18 cellular contexts compared by ENCODE assay signal in the genomic region with DNA sequence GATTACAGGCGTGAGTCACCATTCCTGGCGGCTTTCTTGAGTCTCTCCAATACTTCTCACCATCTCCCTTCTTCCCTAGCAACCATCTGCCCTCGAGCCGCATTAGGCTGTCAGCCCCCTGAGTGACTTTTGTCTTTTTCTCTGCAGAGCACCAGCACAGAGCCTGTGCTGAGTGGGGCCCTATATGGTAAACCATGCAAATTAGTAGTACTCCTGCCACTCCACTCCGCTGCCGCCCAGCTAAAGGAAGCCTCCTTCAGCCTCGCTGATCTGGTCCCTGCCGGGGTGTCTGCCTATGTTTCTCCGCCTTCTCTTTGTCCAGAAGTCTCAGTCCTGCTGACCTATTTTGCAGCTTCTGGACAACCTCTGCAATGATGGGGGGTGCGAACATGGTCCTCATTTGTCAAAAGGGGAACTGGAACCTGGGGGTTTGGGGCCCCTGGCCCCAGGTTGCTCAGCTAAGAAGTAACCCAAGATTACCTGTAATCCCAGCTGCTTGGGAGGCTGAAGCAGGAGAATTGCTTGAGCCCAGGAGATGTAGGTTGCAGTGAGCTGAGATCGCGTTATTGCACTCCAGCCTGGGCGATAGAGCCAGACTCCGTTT. TPM values are rescaled to one million over a fixed set of nuclear protein-coding genes. Genes with fewer than 3 reads are reported as not detected.
"Had no signal": no experiment of that assay in that cellular context is flagged by ENCODE, and none has a peak within 500 bp of the region (broad histone marks: within the 10 kb centered on the region; RNA-seq: fewer than 3 reads in every experiment).

No MANE protein-coding gene starts in this region.

RNA-seq across cellular contexts. Expression of a gene that starts 2.4 kb away (rescaled TPM):
- total RNA-seq: naive thymus-derived CD8-positive, alpha-beta T cell had no signal
- polyA plus RNA-seq: naive thymus-derived CD8-positive, alpha-beta T cell; neural cell had no signal

RNA-seq across cellular contexts. Expression of a gene that starts 54.3 kb away (rescaled TPM):
- total RNA-seq: colonic mucosa; dermis microvascular lymphatic vessel endothelial cell; hepatocyte; kidney epithelial cell; left colon; left ventricle myocardium superior; lung; naive thymus-derived CD8-positive, alpha-beta T cell; osteoblast; psoas muscle; skeletal muscle tissue; spleen; stomach; thoracic aorta; transverse colon had no signal
- polyA plus RNA-seq: esophagus; hepatocyte; lung; naive thymus-derived CD8-positive, alpha-beta T cell; neural cell; spleen; stomach had no signal

RNA-seq across cellular contexts. Expression of a gene that starts 54.3 kb away (rescaled TPM):
- total RNA-seq: colonic mucosa; dermis microvascular lymphatic vessel endothelial cell; kidney epithelial cell; left colon; left ventricle myocardium superior; lung; mononuclear cell; naive thymus-derived CD8-positive, alpha-beta T cell; osteoblast; skeletal muscle tissue; spleen; stomach; thoracic aorta had no signal
- polyA plus RNA-seq: naive thymus-derived CD8-positive, alpha-beta T cell; neural cell; stomach had no signal
